Comparison of ENCODE assay signal across 8 cellular contexts in genomic region chr7:130884437-130885417, GRCh38.
DNase-seq lines count a peak whose midpoint lies in the region; ATAC-seq and TF ChIP-seq lines count a peak whose summit lies in the region.

No MANE protein-coding gene starts in this region.

- no peak for TF ChIP-seq POLR2A in esophagus muscularis mucosa (IDR thresholded peaks at IDR 0.05; ENCODE audit: low read depth)

- no peaks in the 10 kb centered on the region for H3K9me2 ChIP-seq in GM23248 (ENCODE audit: insufficient read depth)

- H3K27ac ChIP-seq in GM23248 (peak overlapping the region; percentile 99), esophagus muscularis mucosa (replicated peaks in 1 of 4) (peak overlapping the region; percentile 4 to 38 (median 24))

- TF ChIP-seq CTCF in esophagus muscularis mucosa (IDR thresholded peaks at IDR 0.05): no peak

- H3K4me3 ChIP-seq in GM23248 (no peak overlapping the region), esophagus muscularis mucosa (no peak overlapping the region)

- no peak for ATAC-seq in HG02642 (IDR thresholded peaks at IDR 0.05; ENCODE audit: poor library complexity, unreplicated experiment)

- H2AFZ ChIP-seq in GM23248: no peak overlapping the region

- DNase-seq in GM23248: peak; percentile 73
- peak; percentile 47 for DNase-seq in RPMI7951 (ENCODE audit: low read depth)
- DNase-seq in esophagus muscularis mucosa (ENCODE audit: extremely low spot score): no peak
- peak; percentile 99 for DNase-seq in renal cortical epithelial cell (ENCODE audit: low read depth)
- DNase-seq in NCI-H1694 (lab: John Stamatoyannopoulos, UW): no peak
- DNase-seq in effector CD4-positive, alpha-beta T cell: no peak
- DNase-seq in COLO829 (ENCODE audit: low spot score): no peak

- H3K9ac ChIP-seq in GM23248: peak overlapping the region; percentile 89

- no peak for TF ChIP-seq EP300 in esophagus muscularis mucosa (IDR thresholded peaks at IDR 0.05)

- H3K4me1 ChIP-seq in GM23248 (ENCODE audit: insufficient read depth): peaks cover 79% of the 10 kb centered on the region
- peaks cover 48 to 90% (median 81%) of the 10 kb centered on the region in 4 donors for H3K4me1 ChIP-seq in esophagus muscularis mucosa

- peak overlapping the region; percentile 69 for H3K4me2 ChIP-seq in GM23248 (ENCODE audit: unreplicated experiment)

- H4K20me1 ChIP-seq in GM23248 (ENCODE audit: insufficient read depth): no peaks in the 10 kb centered on the region

- intact Hi-C loops in esophagus muscularis mucosa (cut with DNase I): no loop called here

- H3K79me2 ChIP-seq in GM23248 (ENCODE audit: insufficient read depth): peaks cover 97% of the 10 kb centered on the region

- WGBS in GM23248 (ENCODE audit: low coverage in 1 of 2, low lambda C conversion rate in 2 of 2, missing lambda C conversion rate in 2 of 2), 2 experiments: 60 to 65% methylated on average over 21 of the region's 21 CpGs
- WGBS in esophagus muscularis mucosa: 76% methylated on average over 21 of the region's 21 CpGs

- H3F3A ChIP-seq in GM23248 (ENCODE audit: insufficient read depth): peaks cover 95% of the 10 kb centered on the region

- in situ Hi-C loops in GM23248 (cut with MboI): no loop called here

- H3K9me3 ChIP-seq in GM23248 (ENCODE audit: low read depth) (no peaks in the 10 kb centered on the region), esophagus muscularis mucosa (no peaks in the 10 kb centered on the region)

- H3K27me3 ChIP-seq in GM23248 (replicated peaks; ENCODE audit: insufficient read depth) (no peaks in the 10 kb centered on the region), esophagus muscularis mucosa (no peaks in the 10 kb centered on the region)

- H3K36me3 ChIP-seq in GM23248 (ENCODE audit: low read depth): peaks cover 84% of the 10 kb centered on the region
- peaks cover 10 to 90% (median 45%) of the 10 kb centered on the region in 4 donors for H3K36me3 ChIP-seq in esophagus muscularis mucosa

Comparison
In these comparisons a context has a peak if more than half of its experiments do, and no peak if none do; other contexts are left out.
1. DNase-seq: peak in GM23248 (single experiment), RPMI7951 (single experiment) and renal cortical epithelial cell (single experiment); none in esophagus muscularis mucosa (single experiment), NCI-H1694 (single experiment), effector CD4-positive, alpha-beta T cell (single experiment) and COLO829 (single experiment).